Comparison of ENCODE assay signal across 27 cellular contexts in genomic region chr1:110617589-110617988, GRCh38. TPM values are rescaled to one million over a fixed set of nuclear protein-coding genes. Genes with fewer than 3 reads are reported as not detected.
"Had no signal": no experiment of that assay in that cellular context is flagged by ENCODE, and none has a peak within 500 bp of the region (broad histone marks: within the 10 kb centered on the region; RNA-seq: fewer than 3 reads in every experiment).

No MANE protein-coding gene starts in this region.

- H3K27ac ChIP-seq: brain microvascular endothelial cell, dorsolateral prefrontal cortex, epithelial cell of prostate, foreskin keratinocyte, lower lobe of right lung, stomach, vagina, VCaP had no signal

- H3K9me3 Mint-ChIP-seq: activated T-cell treated with anti-CD3 and anti-CD28 coated beads, Interleukin-2, amount 50 U/mL, for 72 hours; mesothelial cell of epicardium; neural crest cell had no signal

- DNase-seq: activated CD4-positive, alpha-beta T cell treated with anti-CD3 and anti-CD28 coated beads for 1 hour; activated CD4-positive, alpha-beta T cell treated with anti-CD3 and anti-CD28 coated beads, Interleukin-2, amount 50 U/mL, for 48 hours; activated CD8-positive, alpha-beta memory T cell treated with anti-CD3 and anti-CD28 coated beads, Interleukin-2, amount 50 U/mL, for 4 hours; activated gamma-delta T cell; activated T-cell treated with anti-CD3 and anti-CD28 coated beads, Interleukin-2, amount 50 U/mL, for 72 hours; aorta; brain microvascular endothelial cell; central memory CD4-positive, alpha-beta T cell; dorsolateral prefrontal cortex; foreskin keratinocyte; hippocampal formation; lower lobe of right lung; small intestine; stimulated activated CD4-positive, alpha-beta T cell treated with anti-CD3 and anti-CD28 coated beads, Interleukin-15, amount 100 ng/mL, for 24 hours; stimulated activated CD4-positive, alpha-beta T cell treated with anti-CD3 and anti-CD28 coated beads, Interleukin-2, amount 100 ng/mL, for 48 hours; stomach; T-helper 2 cell; trophoblast cell had no signal

- H3K27me3 ChIP-seq: vagina had no signal

- H3K36me3 Mint-ChIP-seq: mesothelial cell of epicardium had no signal

- ATAC-seq: activated T-cell treated with anti-CD3 and anti-CD28 coated beads, Interleukin-2, amount 50 U/mL, for 72 hours; foreskin keratinocyte; lower lobe of right lung; SK-N-SH treated with all-trans-retinoic acid at 6 μM for 48 hours had no signal

- H3K4me1 ChIP-seq: foreskin keratinocyte, vagina had no signal

- H3K36me3 ChIP-seq: brain microvascular endothelial cell, lower lobe of right lung, stomach, vagina had no signal

- H3K4me3 Mint-ChIP-seq: activated T-cell treated with anti-CD3 and anti-CD28 coated beads, Interleukin-2, amount 50 U/mL, for 72 hours; mesothelial cell of epicardium; neural crest cell had no signal

- H3K27ac Mint-ChIP-seq: activated T-cell treated with anti-CD3 and anti-CD28 coated beads, Interleukin-2, amount 50 U/mL, for 72 hours; mesothelial cell of epicardium; progenitor cell of endocrine pancreas had no signal

- H3K4me3 ChIP-seq: dorsolateral prefrontal cortex, lower lobe of right lung, stomach, vagina had no signal

- H3K9me3 ChIP-seq: lower lobe of right lung, stomach, vagina had no signal

RNA-seq across cellular contexts. Expression of gene KCNA2, which starts 11.4 kb away (rescaled TPM):
- total RNA-seq: foreskin keratinocyte had no signal
- polyA plus RNA-seq: fibroblast of lung, foreskin keratinocyte had no signal

RNA-seq across cellular contexts. Expression of gene KCNA3, which starts 57.2 kb away (rescaled TPM):
- total RNA-seq: foreskin keratinocyte had no signal
- polyA plus RNA-seq: aorta, foreskin keratinocyte, keratinocyte, stomach had no signal
